8 cellular contexts compared by ENCODE assay signal in genomic region chr15:71103102-71103676, GRCh38. TPM values are rescaled to one million over a fixed set of nuclear protein-coding genes. Genes with fewer than 3 reads are reported as not detected.
DNase-seq lines count a peak whose midpoint lies in the region; ATAC-seq, FAIRE-seq and TF ChIP-seq lines count a peak whose summit lies in the region.

No MANE protein-coding gene starts in this region.

- H3K9ac ChIP-seq in kidney (ENCODE audit: low read length in 2 of 2): no peak overlapping the region

- 59 to 71% methylated on average over 2 of the region's 2 CpGs for WGBS in lower leg skin, 2 donors

- ATAC-seq in HG02973 (IDR thresholded peaks at IDR 0.05; ENCODE audit: unreplicated experiment) (peak; percentile 79), GM21447 (IDR thresholded peaks at IDR 0.05; ENCODE audit: unreplicated experiment) (no peak)

- no peaks in the 10 kb centered on the region for H3K36me3 ChIP-seq in kidney (ENCODE audit: control insufficient read depth in 1 of 2, insufficient read depth in 2 of 2, low read length in 2 of 2)

- H3K4me1 ChIP-seq in kidney (ENCODE audit: control insufficient read depth in 1 of 2, insufficient read depth in 1 of 2, low read depth in 1 of 2, low read length in 2 of 2): no peaks in the 10 kb centered on the region

- peak; percentile 30 for TF ChIP-seq CTCF in kidney (IDR thresholded peaks at IDR 0.05; ENCODE audit: borderline replicate concordance, extremely low read depth, insufficient read depth)
- no peak for TF ChIP-seq CTCF in lower leg skin (IDR thresholded peaks at IDR 0.05)

- FAIRE-seq in GM12891 (lab: Jason Lieb, UNC) (peak; percentile 31), kidney (lab: Jason Lieb, UNC) (no peak)

- no peaks in the 10 kb centered on the region for H3K9me3 ChIP-seq in kidney (ENCODE audit: control insufficient read depth in 1 of 2, low read length in 2 of 2)

- no peak overlapping the region for H3K4me3 ChIP-seq in kidney (ENCODE audit: low read length in 2 of 2)
- no peak overlapping the region for H3K4me3 ChIP-seq in lower leg skin (ENCODE audit: low read depth, poor library complexity, severe bottlenecking)

- no peak overlapping the region for H3K27ac ChIP-seq in kidney (ENCODE audit: low read depth in 2 of 2, low read length in 2 of 2)

- intact Hi-C loops in kidney (cut with DNase I) (no loop called here), lower leg skin (cut with DNase I; ENCODE audit: low total_unique reads) (no loop called here)

- TF ChIP-seq POLR2A in GM12891 (IDR thresholded peaks at IDR 0.05; ENCODE audit: low read depth, low read length) (no peak), lower leg skin (IDR thresholded peaks at IDR 0.05) (no peak)

- DNase-seq in GM12891 (ENCODE audit: insufficient read length, low spot score) (no peak), SW480 (ENCODE audit: low spot score) (peak; percentile 31), kidney (no peak), dedifferentiated amniotic fluid mesenchymal stem cell (ENCODE audit: extremely low spot score) (no peak), lower leg skin (ENCODE audit: low spot score in 2 of 2) (no peak)
- no peak for DNase-seq in activated T-cell treated with anti-CD3 and anti-CD28 coated beads, Interleukin-2, amount 50 U/mL, for 1 hour

TF ChIP-seq in GM12891, 5 proteins besides CTCF, POLR2A, EP300 and RAD21:
- TF ChIP-seq PAX5 (IDR thresholded peaks at IDR 0.05; ENCODE audit: insufficient read depth, low read length, severe bottlenecking): no peak
- TF ChIP-seq SPI1 (IDR thresholded peaks at IDR 0.05; ENCODE audit: low read depth, low read length): peak; percentile 90

RNA-seq across cellular contexts. Expression of gene THSD4, which starts 12.1 kb away (rescaled TPM):
- 0.04 TPM for polyA plus RNA-seq in GM12891 (2012; ENCODE audit: low read depth, missing spikeins)
- total RNA-seq in kidney (36.3 TPM), lower leg skin (10 to 100 TPM in 3 of 4 donors, 1 to 10 TPM in 1; 9.3 to 39.2 (median 32.8) TPM)
- 9.4 TPM for polyA plus RNA-seq in kidney (ENCODE audit: insufficient read depth, low read depth, low replicate concordance)
